16 cellular contexts compared by ENCODE assay signal in the genomic region with DNA sequence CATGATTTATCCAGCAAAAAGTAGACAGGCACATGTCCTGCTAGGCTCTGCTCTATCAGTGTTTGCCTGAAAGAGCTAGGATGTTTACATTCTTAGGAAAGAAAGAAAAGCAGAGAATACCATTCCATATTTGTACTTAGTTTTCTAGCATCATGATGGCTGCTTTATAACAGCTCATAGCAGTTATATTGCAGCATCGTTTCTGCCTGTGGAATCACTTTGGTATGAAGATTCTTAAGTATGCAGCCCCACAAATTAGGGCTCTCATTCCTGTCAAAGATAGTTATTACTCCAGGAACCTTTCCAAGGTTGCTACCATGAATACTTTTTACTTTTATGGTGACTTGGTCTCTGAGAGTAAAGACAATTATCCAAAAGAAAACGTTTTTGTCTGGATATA.
DNase-seq lines count a peak whose midpoint lies in the region; ATAC-seq and TF ChIP-seq lines count a peak whose summit lies in the region.
"Had no signal": no experiment of that assay in that cellular context is flagged by ENCODE, and none has a peak within 500 bp of the region (broad histone marks: within the 10 kb centered on the region; RNA-seq: fewer than 3 reads in every experiment).

No MANE protein-coding gene starts in this region.

- no peak overlapping the region for H3K27ac Mint-ChIP-seq in naive thymus-derived CD8-positive, alpha-beta T cell
- H3K27ac Mint-ChIP-seq: T-cell had no signal

- no peak overlapping the region for H3K4me2 ChIP-seq in skeletal muscle satellite cell (ENCODE audit: low read length)

- DNase-seq in AG10803 (ENCODE audit: low read depth) (peak; percentile 97), amniotic epithelial cell (ENCODE audit: low read depth) (peak; percentile 95), foreskin fibroblast (peak; percentile 47 to 71), COLO829 (ENCODE audit: low spot score) (no peak), germinal center (ENCODE audit: low spot score) (no peak)
- DNase-seq in naive thymus-derived CD8-positive, alpha-beta T cell = no peak
- DNase-seq: activated T-cell treated with anti-CD3 and anti-CD28 coated beads, Interleukin-2, amount 50 U/mL, for 48 hours; amniotic stem cell; C1 segment of cervical spinal cord; left cardiac atrium; NCI-H1092; T-cell; thyroid gland had no signal

- no peak overlapping the region for H3K4me3 Mint-ChIP-seq in naive thymus-derived CD8-positive, alpha-beta T cell
- H3K4me3 Mint-ChIP-seq: T-cell had no signal

- TF ChIP-seq CTCF in AG10803 (conservative IDR thresholded peaks at IDR 0.05; ENCODE audit: low read length) = no peak
- TF ChIP-seq CTCF in foreskin fibroblast (IDR thresholded peaks at IDR 0.05; ENCODE audit: low read depth, low read length) = no peak

- peaks cover 5 to 24% (median 17%) of the 10 kb centered on the region in 5 donors for H3K27me3 Mint-ChIP-seq in naive thymus-derived CD8-positive, alpha-beta T cell

- no peaks in the 10 kb centered on the region for H3K36me3 ChIP-seq in skeletal muscle satellite cell (ENCODE audit: insufficient read depth, low read length)
- H3K36me3 ChIP-seq: neutrophil, thyroid gland had no signal

- no peak for ATAC-seq in naive thymus-derived CD8-positive, alpha-beta T cell
- ATAC-seq in GM18867 (IDR thresholded peaks at IDR 0.05; ENCODE audit: unreplicated experiment) = no peak
- ATAC-seq: T-cell had no signal

- H3K9me3 Mint-ChIP-seq in naive thymus-derived CD8-positive, alpha-beta T cell = peaks cover 0 to 3% (median 0%) of the 10 kb centered on the region in 9 donors

- H3K27me3 ChIP-seq in skeletal muscle satellite cell (ENCODE audit: control insufficient read depth, insufficient read depth, low read length) = no peaks in the 10 kb centered on the region
- H3K27me3 ChIP-seq: neutrophil, thyroid gland had no signal

- H3K4me3 ChIP-seq in AG10803 (ENCODE audit: low read length) (no peak overlapping the region), foreskin fibroblast (ENCODE audit: low read depth in 1 of 2, low read length in 2 of 2) (no peak overlapping the region), skeletal muscle satellite cell (ENCODE audit: low read length) (no peak overlapping the region)
- H3K4me3 ChIP-seq: thyroid gland had no signal

- H3K36me3 Mint-ChIP-seq in naive thymus-derived CD8-positive, alpha-beta T cell = peaks cover 0 to 1% (median 0%) of the 10 kb centered on the region in 3 donors
- H3K36me3 Mint-ChIP-seq: T-cell had no signal

- H3K9me3 ChIP-seq in skeletal muscle satellite cell (replicated peaks; ENCODE audit: low read length) = no peaks in the 10 kb centered on the region
- H3K9me3 ChIP-seq: neutrophil, thyroid gland had no signal

- peak overlapping the region; percentile 14 for H3K9ac ChIP-seq in skeletal muscle satellite cell (ENCODE audit: low read depth, low read length)

- no peaks in the 10 kb centered on the region for H3K4me1 Mint-ChIP-seq in naive thymus-derived CD8-positive, alpha-beta T cell
- H3K4me1 Mint-ChIP-seq: T-cell had no signal

- POLR2A ChIA-PET in naive thymus-derived CD8-positive, alpha-beta T cell (lab: Charles Lee) = no interaction called here

- H3K4me1 ChIP-seq in skeletal muscle satellite cell (ENCODE audit: control insufficient read depth, insufficient read depth, low read length) = no peaks in the 10 kb centered on the region
- H3K4me1 ChIP-seq: thyroid gland had no signal

Comparison
In these comparisons a context has a peak if more than half of its experiments do, and no peak if none do; other contexts are left out.
1. DNase-seq: peak in AG10803 (single experiment), amniotic epithelial cell (single experiment) and foreskin fibroblast (2 of 2); none in naive thymus-derived CD8-positive, alpha-beta T cell (0 of 10), COLO829 (single experiment) and germinal center (single experiment).